In genomic region chr3:9136746-9137434, GRCh38 we compare ENCODE assay signal across 19 cellular contexts.
DNase-seq lines count a peak whose midpoint lies in the region; ATAC-seq and TF ChIP-seq lines count a peak whose summit lies in the region.
"Had no signal": no experiment of that assay in that cellular context is flagged by ENCODE, and none has a peak within 500 bp of the region (broad histone marks: within the 10 kb centered on the region; RNA-seq: fewer than 3 reads in every experiment).

No MANE protein-coding gene starts in this region.

- ATAC-seq in HG03196 (IDR thresholded peaks at IDR 0.05; ENCODE audit: unreplicated experiment) (no peak), HG03280 (IDR thresholded peaks at IDR 0.05; ENCODE audit: unreplicated experiment) (no peak)

- peaks cover 4% of the 10 kb centered on the region for H3K9me3 Mint-ChIP-seq in activated naive CD8-positive, alpha-beta T cell (ENCODE audit: low read depth)
- H3K9me3 Mint-ChIP-seq in activated naive CD8-positive, alpha-beta T cell treated with anti-CD3 and anti-CD28 coated beads for 36 hours, result peaks cover 3% of the 10 kb centered on the region
- H3K9me3 Mint-ChIP-seq in mesothelial cell of epicardium, result peaks cover 8% of the 10 kb centered on the region
- H3K9me3 Mint-ChIP-seq: activated CD4-positive, alpha-beta T cell treated with anti-CD3 and anti-CD28 coated beads, Interleukin-2, amount 10 ng/mL, durations not matched to agents 24 days and 14 days had no signal

- H3K36me3 ChIP-seq in suprapubic skin, result no peaks in the 10 kb centered on the region
- H3K36me3 ChIP-seq: prostate gland, spleen had no signal

- H3K4me3 Mint-ChIP-seq in activated naive CD8-positive, alpha-beta T cell, result peak overlapping the region; percentile 58
- no peak overlapping the region for H3K4me3 Mint-ChIP-seq in activated naive CD8-positive, alpha-beta T cell treated with anti-CD3 and anti-CD28 coated beads for 36 hours
- peak overlapping the region; percentile 55 for H3K4me3 Mint-ChIP-seq in mesothelial cell of epicardium

- H3K27ac Mint-ChIP-seq in activated naive CD8-positive, alpha-beta T cell, result no peak overlapping the region
- H3K27ac Mint-ChIP-seq in activated naive CD8-positive, alpha-beta T cell treated with anti-CD3 and anti-CD28 coated beads for 36 hours, result no peak overlapping the region
- H3K27ac Mint-ChIP-seq in mesothelial cell of epicardium, result no peak overlapping the region
- H3K27ac Mint-ChIP-seq: activated CD4-positive, alpha-beta T cell treated with anti-CD3 and anti-CD28 coated beads, Interleukin-2, amount 10 ng/mL, durations not matched to agents 24 days and 14 days had no signal

- H3K4me1 ChIP-seq in suprapubic skin, result peaks cover 32% of the 10 kb centered on the region
- H3K4me1 ChIP-seq: prostate gland, testis had no signal

- TF ChIP-seq EP300 in suprapubic skin (IDR thresholded peaks at IDR 0.05), result no peak

- H3K27me3 ChIP-seq in suprapubic skin, result no peaks in the 10 kb centered on the region
- H3K27me3 ChIP-seq: testis had no signal

- peaks cover 5% of the 10 kb centered on the region for H3K36me3 Mint-ChIP-seq in activated naive CD8-positive, alpha-beta T cell
- no peaks in the 10 kb centered on the region for H3K36me3 Mint-ChIP-seq in activated naive CD8-positive, alpha-beta T cell treated with anti-CD3 and anti-CD28 coated beads for 36 hours
- H3K36me3 Mint-ChIP-seq in mesothelial cell of epicardium, result no peaks in the 10 kb centered on the region

- no peak for TF ChIP-seq CTCF in coronary artery (IDR thresholded peaks at IDR 0.05)
- no peak for TF ChIP-seq CTCF in mesothelial cell of epicardium (IDR thresholded peaks at IDR 0.05; ENCODE audit: unreplicated experiment)
- TF ChIP-seq CTCF in suprapubic skin (IDR thresholded peaks at IDR 0.05), result no peak

- no peaks in the 10 kb centered on the region for H3K9me3 ChIP-seq in suprapubic skin
- H3K9me3 ChIP-seq: prostate gland, testis had no signal

- peaks cover 4% of the 10 kb centered on the region for H3K4me1 Mint-ChIP-seq in activated naive CD8-positive, alpha-beta T cell (ENCODE audit: low read depth)
- H3K4me1 Mint-ChIP-seq in activated naive CD8-positive, alpha-beta T cell treated with anti-CD3 and anti-CD28 coated beads for 36 hours, result no peaks in the 10 kb centered on the region
- H3K4me1 Mint-ChIP-seq in mesothelial cell of epicardium, result peaks cover 56% of the 10 kb centered on the region

- no peak for DNase-seq in activated naive CD8-positive, alpha-beta T cell treated with anti-CD3 and anti-CD28 coated beads for 36 hours
- no peak for DNase-seq in coronary artery (ENCODE audit: low spot score)
- DNase-seq in mesothelial cell of epicardium (ENCODE audit: low spot score in 2 of 2, unreplicated experiment in 2 of 2), result no peak
- no peak for DNase-seq in suprapubic skin (ENCODE audit: low spot score in 2 of 2)
- no peak for DNase-seq in NCI-H146 treated with DMSO at 0.1 percent for 48 hours (lab: John Stamatoyannopoulos, UW; ENCODE audit: unreplicated experiment)
- DNase-seq: activated CD4-positive, alpha-beta T cell treated with anti-CD3 and anti-CD28 coated beads, Interleukin-2, amount 10 ng/mL, durations not matched to agents 24 days and 14 days; activated CD8-positive, alpha-beta memory T cell treated with anti-CD3 and anti-CD28 coated beads, Interleukin-2, amount 50 U/mL, for 48 hours; activated gamma-delta T cell treated with Interleukin-2 at 50 U/mL for 16 hours; DMS53; foreskin melanocyte; NCI-H1694 treated with DMSO at 0.1 percent for 48 hours; NCI-H345; spleen had no signal

- H3K4me3 ChIP-seq in coronary artery, result peak overlapping the region; percentile 72
- H3K4me3 ChIP-seq in suprapubic skin, result peak overlapping the region; percentile 46
- H3K4me3 ChIP-seq: prostate gland had no signal

- H3K27ac ChIP-seq in coronary artery (no peak overlapping the region), suprapubic skin (no peak overlapping the region)
- H3K27ac ChIP-seq: epithelial cell of prostate, prostate gland, spleen, testis had no signal

- WGBS in suprapubic skin, result 71% methylated on average over 8 of the region's 12 CpGs

- peaks cover 16% of the 10 kb centered on the region for H3K27me3 Mint-ChIP-seq in activated naive CD8-positive, alpha-beta T cell
- H3K27me3 Mint-ChIP-seq in activated naive CD8-positive, alpha-beta T cell treated with anti-CD3 and anti-CD28 coated beads for 36 hours, result peaks cover 32% of the 10 kb centered on the region
- H3K27me3 Mint-ChIP-seq in mesothelial cell of epicardium (ENCODE audit: low read depth), result no peaks in the 10 kb centered on the region

- no peak for TF ChIP-seq POLR2A in suprapubic skin (IDR thresholded peaks at IDR 0.05)
